ENCODE assay signal across 11 cellular contexts in genomic region chr20:63943007-63943807, GRCh38. TPM values are rescaled to one million over a fixed set of nuclear protein-coding genes. Genes with fewer than 3 reads are reported as not detected.
A peak's percentile ranks its signal among the peaks of the same experiment; 100 is the strongest.
DNase-seq lines count a peak whose midpoint lies in the region; ATAC-seq and TF ChIP-seq lines count a peak whose summit lies in the region.
"Had no signal": no experiment of that assay in that cellular context is flagged by ENCODE, and none has a peak within 500 bp of the region (broad histone marks: within the 10 kb centered on the region; RNA-seq: fewer than 3 reads in every experiment).

No MANE protein-coding gene starts in this region.

- no peak overlapping the region for H3K4me3 Mint-ChIP-seq in activated CD4-positive, alpha-beta memory T cell treated with anti-CD3 and anti-CD28 coated beads, Interleukin-2, amount 10 ng/mL, durations not matched to agents 7 days and 5 days
- no peak overlapping the region for H3K4me3 Mint-ChIP-seq in activated CD4-positive, alpha-beta memory T cell treated with anti-CD3 and anti-CD28 coated beads for 36 hours

- peaks cover 36% of the 10 kb centered on the region for H3K4me1 Mint-ChIP-seq in activated CD4-positive, alpha-beta memory T cell treated with anti-CD3 and anti-CD28 coated beads, Interleukin-2, amount 10 ng/mL, durations not matched to agents 7 days and 5 days
- H3K4me1 Mint-ChIP-seq in activated CD4-positive, alpha-beta memory T cell treated with anti-CD3 and anti-CD28 coated beads for 36 hours (ENCODE audit: low read depth): peaks cover 20% of the 10 kb centered on the region

- no peaks in the 10 kb centered on the region for H3K27me3 ChIP-seq in right lobe of liver
- no peaks in the 10 kb centered on the region for H3K27me3 ChIP-seq in thymus (ENCODE audit: control insufficient read depth, insufficient read depth)

- peaks cover 41% of the 10 kb centered on the region for H3K36me3 Mint-ChIP-seq in activated CD4-positive, alpha-beta memory T cell treated with anti-CD3 and anti-CD28 coated beads, Interleukin-2, amount 10 ng/mL, durations not matched to agents 7 days and 5 days (ENCODE audit: low read depth)
- H3K36me3 Mint-ChIP-seq in activated CD4-positive, alpha-beta memory T cell treated with anti-CD3 and anti-CD28 coated beads for 36 hours: peaks cover 11% of the 10 kb centered on the region

- intact Hi-C loops in activated CD4-positive, alpha-beta memory T cell treated with anti-CD3 and anti-CD28 coated beads for 36 hours (cut with micrococcal nuclease): no loop called here
- intact Hi-C loops in right lobe of liver (cut with DNase I): no loop called here

- H3K9me3 Mint-ChIP-seq in activated CD4-positive, alpha-beta memory T cell treated with anti-CD3 and anti-CD28 coated beads, Interleukin-2, amount 10 ng/mL, durations not matched to agents 7 days and 5 days: peaks cover 1% of the 10 kb centered on the region
- no peaks in the 10 kb centered on the region for H3K9me3 Mint-ChIP-seq in activated CD4-positive, alpha-beta memory T cell treated with anti-CD3 and anti-CD28 coated beads for 36 hours
- H3K9me3 Mint-ChIP-seq: memory B cell had no signal

- DNase-seq in activated CD4-positive, alpha-beta memory T cell treated with anti-CD3 and anti-CD28 coated beads, Interleukin-2, amount 10 ng/mL, durations not matched to agents 7 days and 5 days: no peak
- DNase-seq in activated CD4-positive, alpha-beta memory T cell treated with anti-CD3 and anti-CD28 coated beads for 36 hours: no peak
- peak; percentile 28 to 56 (median 49) for DNase-seq in right lobe of liver
- DNase-seq in glomerular visceral epithelial cell (ENCODE audit: extremely low spot score): no peak
- no peak for DNase-seq in cerebellum (ENCODE audit: low spot score)
- DNase-seq in NCI-H1105 (lab: John Stamatoyannopoulos, UW): no peak
- DNase-seq: amygdala, MM.1S had no signal

- H3K27ac ChIP-seq in VCaP (peak overlapping the region; percentile 41), right lobe of liver (no peak overlapping the region), thymus (ENCODE audit: low read depth) (peak overlapping the region; percentile 82)

- no peak for TF ChIP-seq POLR2A in right lobe of liver (IDR thresholded peaks at IDR 0.05)

- H3K9me3 ChIP-seq in right lobe of liver (no peaks in the 10 kb centered on the region), thymus (ENCODE audit: control insufficient read depth) (no peaks in the 10 kb centered on the region)

- H3K36me3 ChIP-seq in right lobe of liver (peaks cover 0 to 44% (median 20%) of the 10 kb centered on the region in 4 donors), thymus (ENCODE audit: control insufficient read depth, insufficient read depth) (peaks cover 65% of the 10 kb centered on the region)

- peak overlapping the region; percentile 88 for H3K27ac Mint-ChIP-seq in activated CD4-positive, alpha-beta memory T cell treated with anti-CD3 and anti-CD28 coated beads, Interleukin-2, amount 10 ng/mL, durations not matched to agents 7 days and 5 days
- no peak overlapping the region for H3K27ac Mint-ChIP-seq in activated CD4-positive, alpha-beta memory T cell treated with anti-CD3 and anti-CD28 coated beads for 36 hours
- H3K27ac Mint-ChIP-seq: memory B cell had no signal

- POLR2A ChIA-PET in activated CD4-positive, alpha-beta memory T cell treated with anti-CD3 and anti-CD28 coated beads, Interleukin-2, amount 10 ng/mL, durations not matched to agents 7 days and 5 days (lab: Charles Lee): interaction anchor here (1.1 to 2.0 kb wide), 3 partner anchors 15 to 423 kb away, joined by 3 to 5 read pairs (median 5); partner anchors contain the start of genes PPDPF and TPD52L2
- POLR2A ChIA-PET in activated CD4-positive, alpha-beta memory T cell treated with anti-CD3 and anti-CD28 coated beads for 36 hours (lab: Charles Lee): interaction anchor here (1.3 kb wide), 1 partner anchor 9 kb away, joined by 4 read pairs; no protein-coding TSS in a partner anchor

- WGBS in right lobe of liver (ENCODE audit: insufficient coverage, low coverage, low lambda C conversion rate, missing lambda C conversion rate): no CpG with 5 or more reads among the region's 19 CpGs
- WGBS in thymus: 97% methylated on average over 19 of the region's 19 CpGs

- CTCF ChIA-PET in activated CD4-positive, alpha-beta memory T cell treated with anti-CD3 and anti-CD28 coated beads, Interleukin-2, amount 10 ng/mL, durations not matched to agents 7 days and 5 days (lab: Charles Lee): interaction anchor here (0.6 kb wide), 1 partner anchor 309 kb away, joined by 5 read pairs; no protein-coding TSS in a partner anchor
- CTCF ChIA-PET in activated CD4-positive, alpha-beta memory T cell treated with anti-CD3 and anti-CD28 coated beads for 36 hours (lab: Charles Lee): no interaction called here

- ATAC-seq in right lobe of liver: no peak

- peaks cover 0 to 10% (median 2%) of the 10 kb centered on the region in 4 donors for H3K4me1 ChIP-seq in right lobe of liver
- peaks cover 9% of the 10 kb centered on the region for H3K4me1 ChIP-seq in thymus (ENCODE audit: control insufficient read depth, insufficient read depth, low read length)

- no peaks in the 10 kb centered on the region for H3K27me3 Mint-ChIP-seq in activated CD4-positive, alpha-beta memory T cell treated with anti-CD3 and anti-CD28 coated beads, Interleukin-2, amount 10 ng/mL, durations not matched to agents 7 days and 5 days
- no peaks in the 10 kb centered on the region for H3K27me3 Mint-ChIP-seq in activated CD4-positive, alpha-beta memory T cell treated with anti-CD3 and anti-CD28 coated beads for 36 hours
- H3K27me3 Mint-ChIP-seq: memory B cell had no signal

- TF ChIP-seq CTCF in VCaP (conservative IDR thresholded peaks at IDR 0.05): no peak
- TF ChIP-seq CTCF in right lobe of liver (IDR thresholded peaks at IDR 0.05): no peak

- H3K4me3 ChIP-seq in right lobe of liver (no peak overlapping the region), thymus (ENCODE audit: low read length) (no peak overlapping the region)

RNA-seq across cellular contexts. Expression of gene UCKL1, which starts 13.0 kb away (rescaled TPM):
- total RNA-seq in activated CD4-positive, alpha-beta memory T cell treated with anti-CD3 and anti-CD28 coated beads, Interleukin-2, amount 10 ng/mL, durations not matched to agents 7 days and 5 days: 10 to 100 TPM; 36.3 to 36.6 TPM
- total RNA-seq in activated CD4-positive, alpha-beta memory T cell treated with anti-CD3 and anti-CD28 coated beads for 36 hours: 10 to 100 TPM; 26.6 to 29.6 TPM
- total RNA-seq in right lobe of liver: 10 to 100 TPM; 13.1 to 28.5 (median 16.9) TPM
- polyA plus RNA-seq in thymus: 51.8 TPM
- total RNA-seq in cerebellum: 20.7 TPM

RNA-seq across cellular contexts. Expression of gene ZNF512B, which starts 26.5 kb away (rescaled TPM):
- 10 to 100 TPM; 16.5 to 16.7 TPM for total RNA-seq in activated CD4-positive, alpha-beta memory T cell treated with anti-CD3 and anti-CD28 coated beads, Interleukin-2, amount 10 ng/mL, durations not matched to agents 7 days and 5 days
- 10 to 100 TPM; 12.5 to 13.5 TPM for total RNA-seq in activated CD4-positive, alpha-beta memory T cell treated with anti-CD3 and anti-CD28 coated beads for 36 hours
- 10 to 100 TPM; 10.8 to 16.8 (median 14.0) TPM for total RNA-seq in right lobe of liver
- 13.4 TPM for polyA plus RNA-seq in thymus
- 10.4 TPM for total RNA-seq in cerebellum

RNA-seq across cellular contexts. Expression of gene SAMD10, which starts 36.2 kb away (rescaled TPM):
- total RNA-seq in activated CD4-positive, alpha-beta memory T cell treated with anti-CD3 and anti-CD28 coated beads, Interleukin-2, amount 10 ng/mL, durations not matched to agents 7 days and 5 days: 10 to 100 TPM; 18.3 to 21.0 TPM
- 10 to 100 TPM; 23.7 to 24.5 TPM for total RNA-seq in activated CD4-positive, alpha-beta memory T cell treated with anti-CD3 and anti-CD28 coated beads for 36 hours
- total RNA-seq in right lobe of liver: 1 to 10 TPM; 2.7 to 6.7 (median 3.5) TPM
- polyA plus RNA-seq in thymus: 10.5 TPM
- 7.9 TPM for total RNA-seq in cerebellum

RNA-seq across cellular contexts. Expression of gene PRPF6, which starts 37.7 kb away (rescaled TPM):
- total RNA-seq in activated CD4-positive, alpha-beta memory T cell treated with anti-CD3 and anti-CD28 coated beads, Interleukin-2, amount 10 ng/mL, durations not matched to agents 7 days and 5 days: 10 to 100 TPM; 58.4 to 60.4 TPM
- total RNA-seq in activated CD4-positive, alpha-beta memory T cell treated with anti-CD3 and anti-CD28 coated beads for 36 hours: 10 to 100 TPM; 62.3 to 63.1 TPM
- 10 to 100 TPM; 21.7 to 28.9 (median 24.4) TPM for total RNA-seq in right lobe of liver
- polyA plus RNA-seq in thymus: 56.1 TPM
- total RNA-seq in cerebellum: 44.0 TPM

RNA-seq across cellular contexts. Expression of gene DNAJC5, which starts 48.3 kb away (rescaled TPM):
- 10 to 100 TPM; 58.6 to 59.7 TPM for total RNA-seq in activated CD4-positive, alpha-beta memory T cell treated with anti-CD3 and anti-CD28 coated beads, Interleukin-2, amount 10 ng/mL, durations not matched to agents 7 days and 5 days
- total RNA-seq in activated CD4-positive, alpha-beta memory T cell treated with anti-CD3 and anti-CD28 coated beads for 36 hours: 10 to 100 TPM; 33.7 to 33.8 TPM
- total RNA-seq in right lobe of liver (10 to 100 TPM; 10.7 to 26.0 (median 15.1) TPM), cerebellum (53.4 TPM)
- polyA plus RNA-seq in thymus: 23.3 TPM

Comparison
In these comparisons a context has a peak if more than half of its experiments do, and no peak if none do; other contexts are left out.
1. DNase-seq: peak in right lobe of liver (3 of 3); none in activated CD4-positive, alpha-beta memory T cell treated with anti-CD3 and anti-CD28 coated beads, Interleukin-2, amount 10 ng/mL, durations not matched to agents 7 days and 5 days (single experiment), activated CD4-positive, alpha-beta memory T cell treated with anti-CD3 and anti-CD28 coated beads for 36 hours (single experiment), glomerular visceral epithelial cell (single experiment), cerebellum (single experiment) and NCI-H1105 (single experiment).
2. H3K27ac ChIP-seq: peak in VCaP (single experiment) and thymus (single experiment); none in right lobe of liver (0 of 3).